9 cellular contexts compared by ENCODE assay signal in genomic region chr1:164602480-164603093, GRCh38. TPM values are rescaled to one million over a fixed set of nuclear protein-coding genes. Genes with fewer than 3 reads are reported as not detected.
DNase-seq lines count a peak whose midpoint lies in the region; ATAC-seq and TF ChIP-seq lines count a peak whose summit lies in the region.
"Had no signal": no experiment of that assay in that cellular context is flagged by ENCODE, and none has a peak within 500 bp of the region (broad histone marks: within the 10 kb centered on the region; RNA-seq: fewer than 3 reads in every experiment).

No MANE protein-coding gene starts in this region.

- intact Hi-C loops in IMR-90 (cut with micrococcal nuclease), result loop anchor here (2.0 to 10.0 kb wide), 2 partner anchors 14 to 472 kb away; no protein-coding TSS in a partner anchor
- intact Hi-C loops in activated CD4-positive, alpha-beta T cell treated with anti-CD3 and anti-CD28 coated beads for 36 hours (cut with DNase I, micrococcal nuclease), result no loop called here

- no TSS peak for BruUV-seq in IMR-90 (replicated peaks; lab: Mats Ljungman, UMichigan)

- TF ChIP-seq RAD21 in IMR-90 (IDR thresholded peaks at IDR 0.05; ENCODE audit: low read length), result no peak

- H3K27ac ChIP-seq in IMR-90 (ENCODE audit: insufficient read depth, low read length) (peak overlapping the region; percentile 44), caudate nucleus (ENCODE audit: low read depth, low read length) (peak overlapping the region; percentile 46), lung (ENCODE audit: low read depth in 1 of 2, low read length in 1 of 2) (peak overlapping the region; percentile 17 to 58)

- WGBS in IMR-90 (ENCODE audit: extremely low coverage in 2 of 2, insufficient read length in 1 of 2), 2 experiments, result 7% methylated on average over 3 of the region's 10 CpGs; no CpG with 5 or more reads in 1 of the 2 experiments
- WGBS in lung, 2 donors, result 11 to 13% methylated on average over 10 of the region's 10 CpGs

- DNase-seq in A172 (ENCODE audit: low spot score), result peak; percentile 63
- DNase-seq in IMR-90, result peak; percentile 52
- peak in 19 of 61 donors; percentile 8 to 65 (median 35) for DNase-seq in caudate nucleus (lab: John Stamatoyannopoulos, UW)
- peak; percentile 57 for DNase-seq in lung (ENCODE audit: low spot score)
- DNase-seq in immature natural killer cell, result no peak
- DNase-seq in activated CD4-positive, alpha-beta T cell treated with anti-CD3 and anti-CD28 coated beads for 36 hours, result no peak
- DNase-seq in ecto neural progenitor cell (ENCODE audit: low spot score), result no peak

- no peaks in the 10 kb centered on the region for H3K9me3 ChIP-seq in IMR-90 (ENCODE audit: control insufficient read depth, insufficient read depth, low read length)
- no peaks in the 10 kb centered on the region for H3K9me3 ChIP-seq in lung (ENCODE audit: control insufficient read depth in 2 of 2, insufficient read depth in 1 of 2, low read length in 1 of 2)

- no peak overlapping the region for H3K4me3 Mint-ChIP-seq in immature natural killer cell
- no peak overlapping the region for H3K4me3 Mint-ChIP-seq in activated CD4-positive, alpha-beta T cell treated with anti-CD3 and anti-CD28 coated beads for 36 hours
- H3K4me3 Mint-ChIP-seq: memory B cell had no signal

- 0 out of 2 replicates have a peak overlapping the region, but pooled peaks have one; percentile 39 for H3K23ac ChIP-seq in IMR-90 (ENCODE audit: low read depth, low read length)

- H2BK5ac ChIP-seq in IMR-90 (ENCODE audit: low read depth, low read length, poor library complexity, severe bottlenecking), result peak overlapping the region; percentile 61

- no peak overlapping the region for H3K14ac ChIP-seq in IMR-90 (replicated peaks; ENCODE audit: low read depth, low read length)

- H3K9ac ChIP-seq in IMR-90 (ENCODE audit: low read depth, low read length), result peak overlapping the region; percentile 54; the same call in 1 of the 2 replicates

- no peak for TF ChIP-seq POLR2A in IMR-90 (IDR thresholded peaks at IDR 0.05; ENCODE audit: low read depth, low read length)

- H3K27ac Mint-ChIP-seq in immature natural killer cell, result no peak overlapping the region
- no peak overlapping the region for H3K27ac Mint-ChIP-seq in activated CD4-positive, alpha-beta T cell treated with anti-CD3 and anti-CD28 coated beads for 36 hours
- H3K27ac Mint-ChIP-seq: memory B cell had no signal

- H2BK120ac ChIP-seq in IMR-90 (ENCODE audit: low read depth, low read length), result peak overlapping the region; percentile 43

- no peak overlapping the region for H2BK15ac ChIP-seq in IMR-90 (ENCODE audit: low read depth, low read length)

- H2AK9ac ChIP-seq in IMR-90 (replicated peaks; ENCODE audit: low read depth, low read length, poor library complexity), result no peak overlapping the region

- H3K27me3 ChIP-seq in IMR-90 (ENCODE audit: control insufficient read depth, insufficient read depth, low read length) (no peaks in the 10 kb centered on the region), lung (ENCODE audit: control insufficient read depth, insufficient read depth) (no peaks in the 10 kb centered on the region)

- H3K4me1 ChIP-seq in IMR-90 (ENCODE audit: control insufficient read depth, insufficient read depth, low read length), result peaks cover 12% of the 10 kb centered on the region
- peaks cover 2 to 9% of the 10 kb centered on the region in 2 donors for H3K4me1 ChIP-seq in lung (ENCODE audit: control insufficient read depth in 2 of 2, insufficient read depth in 2 of 2, low read length in 2 of 2)

- peak overlapping the region in 1 of 2 experiments; percentile 68; a peak in 1 of 4 replicates for H4K8ac ChIP-seq in IMR-90 (ENCODE audit: low read depth in 2 of 2, low read length in 2 of 2)

- H3K4me3 ChIP-seq in IMR-90 (ENCODE audit: insufficient read depth, low read depth, low read length), result no peak overlapping the region
- no peak overlapping the region for H3K4me3 ChIP-seq in lung

- H4K5ac ChIP-seq in IMR-90 (ENCODE audit: low read depth, low read length), result no peak overlapping the region

- no peak overlapping the region for H2BK20ac ChIP-seq in IMR-90 (ENCODE audit: low read depth, low read length)

- peaks cover 3% of the 10 kb centered on the region for H3K9me1 ChIP-seq in IMR-90 (ENCODE audit: insufficient read depth, low read length)

- POLR2A ChIA-PET in IMR-90 (lab: Charles Lee; ENCODE audit: unreplicated experiment), result interaction anchor here (0.6 to 1.1 kb wide), 2 partner anchors 44 to 75 kb away, joined by 5 to 6 read pairs; partner anchors contain the start of gene PBX1
- POLR2A ChIA-PET in activated CD4-positive, alpha-beta T cell treated with anti-CD3 and anti-CD28 coated beads for 36 hours (lab: Charles Lee), result interaction anchor here (0.6 kb wide), 1 partner anchor 23 kb away, joined by 3 read pairs; no protein-coding TSS in a partner anchor

- H2AFZ ChIP-seq in IMR-90 (replicated peaks; ENCODE audit: low read length, poor library complexity), result peak overlapping the region; percentile 4

- H3K36me3 ChIP-seq in IMR-90 (ENCODE audit: control insufficient read depth, insufficient read depth, low read length) (peaks cover 5% of the 10 kb centered on the region; the same call in 1 of the 2 replicates), lung (ENCODE audit: control insufficient read depth in 2 of 2, insufficient read depth in 2 of 2, low read length in 2 of 2) (no peaks in the 10 kb centered on the region)

- in situ Hi-C loops in IMR-90 (cut with MboI; ENCODE audit: low sequenced_read_pairs), result no loop called here

- H4K20me1 ChIP-seq in IMR-90 (ENCODE audit: insufficient read depth, low read length), result no peaks in the 10 kb centered on the region

- TF ChIP-seq CTCF in IMR-90 (conservative IDR thresholded peaks at IDR 0.05; ENCODE audit: low read depth, low read length) (no peak), lung (IDR thresholded peaks at IDR 0.05; ENCODE audit: control extremely low read depth, extremely low read depth) (no peak)

- H3K36me3 Mint-ChIP-seq in immature natural killer cell, result no peaks in the 10 kb centered on the region
- H3K36me3 Mint-ChIP-seq in activated CD4-positive, alpha-beta T cell treated with anti-CD3 and anti-CD28 coated beads for 36 hours (ENCODE audit: low read depth), result no peaks in the 10 kb centered on the region
- H3K36me3 Mint-ChIP-seq: memory B cell had no signal

- peak overlapping the region; percentile 81 for H3K4me2 ChIP-seq in IMR-90 (ENCODE audit: low read depth, low read length)

- no peaks in the 10 kb centered on the region for H3K9me3 Mint-ChIP-seq in immature natural killer cell
- H3K9me3 Mint-ChIP-seq in activated CD4-positive, alpha-beta T cell treated with anti-CD3 and anti-CD28 coated beads for 36 hours (ENCODE audit: low read depth), result no peaks in the 10 kb centered on the region
- H3K9me3 Mint-ChIP-seq: memory B cell had no signal

- ATAC-seq in IMR-90 (ENCODE audit: low read depth), result peak; percentile 75
- no peak for ATAC-seq in lung (ENCODE audit: insufficient read depth, low FRiP score)
- no peak for ATAC-seq in GM21447 (IDR thresholded peaks at IDR 0.05; ENCODE audit: unreplicated experiment)
- no peak for ATAC-seq in activated CD4-positive, alpha-beta T cell treated with anti-CD3 and anti-CD28 coated beads for 36 hours

- no peak overlapping the region for H3K56ac ChIP-seq in IMR-90 (ENCODE audit: extremely low read depth, insufficient read depth, low read length)

- H3K4ac ChIP-seq in IMR-90 (ENCODE audit: low read depth, low read length), result peak overlapping the region; percentile 22; the same call in 1 of the 2 replicates

- peak overlapping the region; percentile 6; the same call in 1 of the 2 replicates for H2AK5ac ChIP-seq in IMR-90 (ENCODE audit: low read depth, low read length)

- H4K91ac ChIP-seq in IMR-90 (ENCODE audit: insufficient read depth, low read depth, low read length), result peak overlapping the region; percentile 62; the same call in 1 of the 2 replicates

- no peaks in the 10 kb centered on the region for H3K4me1 Mint-ChIP-seq in immature natural killer cell
- no peaks in the 10 kb centered on the region for H3K4me1 Mint-ChIP-seq in activated CD4-positive, alpha-beta T cell treated with anti-CD3 and anti-CD28 coated beads for 36 hours
- H3K4me1 Mint-ChIP-seq: memory B cell had no signal

- peaks cover 0 to 2% (median 2%) of the 10 kb centered on the region in 3 donors for H3K27me3 Mint-ChIP-seq in immature natural killer cell (ENCODE audit: low read depth in 3 of 3)
- no peaks in the 10 kb centered on the region for H3K27me3 Mint-ChIP-seq in activated CD4-positive, alpha-beta T cell treated with anti-CD3 and anti-CD28 coated beads for 36 hours

- CTCF ChIA-PET in IMR-90 (lab: Yijun Ruan, JAX), result interaction anchor here (0.6 to 1.7 kb wide), 7 partner anchors 18 to 185 kb away, joined by 3 to 7 read pairs (median 4); no protein-coding TSS in a partner anchor
- CTCF ChIA-PET in activated CD4-positive, alpha-beta T cell treated with anti-CD3 and anti-CD28 coated beads for 36 hours (lab: Charles Lee), result interaction anchor here (0.6 kb wide), 1 partner anchor 179 kb away, joined by 3 read pairs; no protein-coding TSS in a partner anchor

- no peak overlapping the region for H3K18ac ChIP-seq in IMR-90 (ENCODE audit: low read depth, low read length)

- H3K79me1 ChIP-seq in IMR-90 (ENCODE audit: low read depth in 1 of 2, low read length in 2 of 2), result peaks cover 3 to 12% of the 10 kb centered on the region in 2 experiments; a peak in 3 of 4 replicates

- dilution Hi-C loops in IMR-90 (cut with HindIII; ENCODE audit: low sequenced_read_pairs, unreplicated experiment), result no loop called here

TF ChIP-seq in IMR-90, 13 proteins besides CTCF, POLR2A, EP300 and RAD21:
- no peak for TF ChIP-seq MXI1 (IDR thresholded peaks at IDR 0.05; ENCODE audit: borderline replicate concordance, low read depth, low read length)
- TF ChIP-seq CHD1 (IDR thresholded peaks at IDR 0.05; ENCODE audit: low read depth, low read length), result no peak
- 0 out of 2 replicates have a peak, but pooled peaks have one; percentile 36 for TF ChIP-seq MAFK (IDR thresholded peaks at IDR 0.05; ENCODE audit: low read depth, low read length)
- no peak for TF ChIP-seq SMC3 (IDR thresholded peaks at IDR 0.05; ENCODE audit: low read depth, low read length)

RNA-seq across cellular contexts. Expression of gene PBX1, which starts 43.6 kb away (rescaled TPM):
- 10.0 and 11.7 TPM in 2 replicates for total RNA-seq in A172 (2014; rRNA removed; shearing (Covaris generic))
- 17.5 and 17.9 TPM in 2 replicates for total RNA-seq in IMR-90 (2012; rRNA removed)
- 12.3 and 13.9 TPM in 2 replicates for polyA plus RNA-seq in IMR-90 (2012; rRNA removed)
- polyA plus RNA-seq in IMR-90 (2012; cell fraction: cytosol; rRNA removed), result 7.1 and 11.7 TPM in 2 replicates
- 8.2 and 17.8 TPM in 2 replicates for polyA plus RNA-seq in IMR-90 (2012; cell fraction: nucleus; rRNA removed; ENCODE audit: low replicate concordance)
- 100 to 1,000 TPM in 1 of 2 donors, 10 to 100 TPM in 1; 58.0 to 112 TPM for total RNA-seq in lung
- polyA plus RNA-seq in lung, result 1 to 10 TPM; 7.8 to 9.0 TPM
- polyA plus RNA-seq in immature natural killer cell, result under 1 TPM in 2 of 3 donors, not detected in 1; 0.40 to 0.72 TPM
- total RNA-seq in activated CD4-positive, alpha-beta T cell treated with anti-CD3 and anti-CD28 coated beads for 36 hours, result under 1 TPM; 0.18 to 0.37 TPM

Comparison
In these comparisons a context has a peak if more than half of its experiments do, and no peak if none do; other contexts are left out.
1. DNase-seq: peak in A172 (single experiment), IMR-90 (single experiment) and lung (single experiment); none in immature natural killer cell (0 of 3), activated CD4-positive, alpha-beta T cell treated with anti-CD3 and anti-CD28 coated beads for 36 hours (single experiment) and ecto neural progenitor cell (single experiment).
2. Peak in every context shown above with its lines, with median percentiles within 50 percentile points of each other: H3K27ac ChIP-seq.